In genomic region chr20:53901064-53901463, GRCh38 we compare ENCODE assay signal across 12 cellular contexts.
DNase-seq lines count a peak whose midpoint lies in the region; TF ChIP-seq lines count a peak whose summit lies in the region.
"Had no signal": no experiment of that assay in that cellular context is flagged by ENCODE, and none has a peak within 500 bp of the region (broad histone marks: within the 10 kb centered on the region; RNA-seq: fewer than 3 reads in every experiment).

No MANE protein-coding gene starts in this region.

- H3K4me3 ChIP-seq in MG63 (no peak overlapping the region), coronary artery (no peak overlapping the region), BE2C (ENCODE audit: low read depth, low read length) (no peak overlapping the region)

- H3K27me3 ChIP-seq in MG63 (no peaks in the 10 kb centered on the region), BE2C (no peaks in the 10 kb centered on the region)

- H3K4me1 ChIP-seq in BE2C: peaks cover 16% of the 10 kb centered on the region

- H3K27ac ChIP-seq in coronary artery: peak overlapping the region; percentile 58 to 86

- H3K36me3 ChIP-seq in MG63: no peaks in the 10 kb centered on the region
- H3K36me3 ChIP-seq in BE2C: no peaks in the 10 kb centered on the region

- TF ChIP-seq CTCF in coronary artery (IDR thresholded peaks at IDR 0.05) (no peak), BE2C (IDR thresholded peaks at IDR 0.05; ENCODE audit: low read depth, low read length) (no peak)

- DNase-seq in ACHN: peak; percentile 76
- peak; percentile 54 for DNase-seq in MG63
- DNase-seq in coronary artery (ENCODE audit: low spot score): no peak
- DNase-seq in myocyte (ENCODE audit: low read depth): peak; percentile 22
- no peak for DNase-seq in NCI-H345 treated with DMSO at 0.1 percent for 48 hours (lab: John Stamatoyannopoulos, UW; ENCODE audit: unreplicated experiment)
- DNase-seq in BE2C: no peak
- no peak for DNase-seq in hepatic stellate cell (ENCODE audit: low spot score)
- DNase-seq in activated CD8-positive, alpha-beta memory T cell treated with anti-CD3 and anti-CD28 coated beads, Interleukin-2, amount 50 U/mL, for 48 hours: no peak
- DNase-seq: activated CD4-positive, alpha-beta memory T cell treated with anti-CD3 and anti-CD28 coated beads, Interleukin-2, amount 10 ng/mL, durations not matched to agents 7 days and 5 days; DMS 273 treated with DMSO at 0.1 percent for 48 hours; erythroblast; NCI-H2227 treated with DMSO at 0.1 percent for 48 hours had no signal

- in situ Hi-C loops in ACHN (cut with HindIII; ENCODE audit: low pct_ligation_motif_present, low pct_unique_long_range_greater_than_20kb, low sequenced_read_pairs): loop anchor here (25.0 kb wide), 1 partner anchor 139 kb away; no protein-coding TSS in a partner anchor

- H3K9me3 ChIP-seq in MG63: no peaks in the 10 kb centered on the region
- no peaks in the 10 kb centered on the region for H3K9me3 ChIP-seq in BE2C

Comparison
In these comparisons a context has a peak if more than half of its experiments do, and no peak if none do; other contexts are left out.
1. DNase-seq: peak in ACHN (single experiment), MG63 (single experiment) and myocyte (single experiment); none in coronary artery (single experiment), NCI-H345 treated with DMSO at 0.1 percent for 48 hours (single experiment), BE2C (single experiment), hepatic stellate cell (single experiment) and activated CD8-positive, alpha-beta memory T cell treated with anti-CD3 and anti-CD28 coated beads, Interleukin-2, amount 50 U/mL, for 48 hours (single experiment).